ENCODE assay signal across 24 cellular contexts in the genomic region with DNA sequence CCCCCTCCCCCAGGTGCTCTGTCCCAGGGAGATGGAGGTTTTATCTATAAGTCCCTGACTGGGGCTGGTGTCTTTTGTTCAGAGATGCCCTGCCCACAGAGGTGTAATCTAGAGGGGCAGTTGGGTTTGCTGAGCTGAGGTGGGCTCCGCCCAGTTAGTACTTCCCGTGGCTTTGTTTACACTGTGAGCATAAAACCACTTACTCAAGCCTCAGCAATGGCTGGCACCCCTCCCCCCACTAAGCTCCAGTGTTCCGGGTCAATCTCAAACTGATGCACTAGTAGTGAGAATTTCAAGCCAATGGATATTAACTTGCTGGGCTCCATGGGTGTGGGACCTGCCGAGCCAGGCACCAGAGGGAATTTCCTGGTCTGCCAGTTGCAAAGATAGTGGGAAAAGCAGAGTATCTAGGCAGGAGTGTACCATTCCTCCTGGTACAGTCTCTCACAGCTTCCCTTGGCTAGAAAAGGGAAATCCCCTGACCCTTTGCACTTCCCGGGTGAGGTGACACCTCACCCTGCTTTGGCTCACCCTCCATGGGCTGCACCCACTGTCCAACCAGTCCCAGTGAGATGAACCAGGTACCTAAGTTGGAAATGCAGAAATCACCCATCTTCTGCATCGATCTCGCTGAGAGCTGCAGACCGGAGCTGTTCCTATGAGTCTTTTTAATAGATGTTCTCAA.
DNase-seq lines count a peak whose midpoint lies in the region; ATAC-seq, FAIRE-seq and TF ChIP-seq lines count a peak whose summit lies in the region.
"Had no signal": no experiment of that assay in that cellular context is flagged by ENCODE, and none has a peak within 500 bp of the region (broad histone marks: within the 10 kb centered on the region; RNA-seq: fewer than 3 reads in every experiment).

No MANE protein-coding gene starts in this region.

- no peaks in the 10 kb centered on the region for H3K9me3 ChIP-seq in mucosa of descending colon

- intact Hi-C loops in mucosa of descending colon (cut with DNase I, micrococcal nuclease) (no loop called here), Right ventricle myocardium superior (cut with DNase I) (no loop called here)

- POLR2A ChIA-PET in WTC11 (lab: Charles Lee), result no interaction called here

- H3K4me3 ChIP-seq in mucosa of descending colon, result no peak overlapping the region
- H3K4me3 ChIP-seq: ascending aorta, upper lobe of left lung had no signal

- ATAC-seq in WTC11 (peak; percentile 51), mucosa of descending colon (peak; percentile 51), GM18517 (IDR thresholded peaks at IDR 0.05; ENCODE audit: unreplicated experiment) (no peak), Right ventricle myocardium superior (ENCODE audit: poor library complexity) (no peak)
- ATAC-seq: SK-N-SH treated with all-trans-retinoic acid at 6 μM for 48 hours had no signal

- H3K27ac Mint-ChIP-seq in WTC11, result no peak overlapping the region
- H3K27ac Mint-ChIP-seq: activated naive CD8-positive, alpha-beta T cell had no signal

- H3K36me3 Mint-ChIP-seq in WTC11, result peaks cover 4% of the 10 kb centered on the region

- H3K4me3 Mint-ChIP-seq in WTC11, result no peak overlapping the region
- H3K4me3 Mint-ChIP-seq: activated naive CD8-positive, alpha-beta T cell; CD4-positive, CD25-positive, alpha-beta regulatory T cell; central memory CD8-positive, alpha-beta T cell had no signal

- H3K4me1 ChIP-seq in mucosa of descending colon (ENCODE audit: low read depth), result no peaks in the 10 kb centered on the region
- H3K4me1 ChIP-seq: ascending aorta, upper lobe of left lung had no signal

- TF ChIP-seq POLR2A in GM12891 (IDR thresholded peaks at IDR 0.05; ENCODE audit: low read depth, low read length), result no peak

- H3K36me3 ChIP-seq in mucosa of descending colon (ENCODE audit: low read depth), result no peaks in the 10 kb centered on the region
- H3K36me3 ChIP-seq: ascending aorta, upper lobe of left lung had no signal

- no peak for FAIRE-seq in urothelium cell line (lab: Jason Lieb, UNC)
- no peak for FAIRE-seq in GM12891 (lab: Jason Lieb, UNC)
- FAIRE-seq: GM18507 had no signal

- TF ChIP-seq CTCF in WTC11 (IDR thresholded peaks at IDR 0.05), result no peak
- no peak for TF ChIP-seq CTCF in mucosa of descending colon (IDR thresholded peaks at IDR 0.05)

- H3K9me3 Mint-ChIP-seq in WTC11, result peaks cover 20% of the 10 kb centered on the region

- DNase-seq in ELF-1 (ENCODE audit: low read depth, low spot score), result peak; percentile 60
- DNase-seq in NCI-H69 (lab: John Stamatoyannopoulos, UW), result peak; percentile 48
- DNase-seq in WTC11 (ENCODE audit: low spot score), result no peak
- DNase-seq in mucosa of descending colon, result peak; percentile 25 to 42 (median 38)
- DNase-seq in urothelium cell line (ENCODE audit: low spot score), result no peak
- no peak for DNase-seq in GM12891 (ENCODE audit: insufficient read length, low spot score)
- no peak for DNase-seq in Right ventricle myocardium superior
- DNase-seq: activated CD4-positive, alpha-beta T cell treated with anti-CD3 and anti-CD28 coated beads, Interleukin-2, amount 50 U/mL, for 48 hours; CD4-positive, CD25-positive, alpha-beta regulatory T cell; GF-D8; GOT3; Karpas-422; MV-4-11; NCI-H2081; NCI-H446; nucleus accumbens; T-helper 2 cell; upper lobe of left lung had no signal

- CTCF ChIA-PET in WTC11 (lab: Charles Lee), result no interaction called here

- H3K4me1 Mint-ChIP-seq in WTC11, result peaks cover 10% of the 10 kb centered on the region
- H3K4me1 Mint-ChIP-seq: CD4-positive, CD25-positive, alpha-beta regulatory T cell; central memory CD8-positive, alpha-beta T cell had no signal

- H3K27me3 Mint-ChIP-seq in WTC11 (ENCODE audit: low read depth), result no peaks in the 10 kb centered on the region
- H3K27me3 Mint-ChIP-seq: activated naive CD8-positive, alpha-beta T cell; CD4-positive, CD25-positive, alpha-beta regulatory T cell; central memory CD8-positive, alpha-beta T cell had no signal

TF ChIP-seq in WTC11, 78 proteins besides CTCF, POLR2A, EP300 and RAD21 (continues in another document):
- TF ChIP-seq, protein P1, sequence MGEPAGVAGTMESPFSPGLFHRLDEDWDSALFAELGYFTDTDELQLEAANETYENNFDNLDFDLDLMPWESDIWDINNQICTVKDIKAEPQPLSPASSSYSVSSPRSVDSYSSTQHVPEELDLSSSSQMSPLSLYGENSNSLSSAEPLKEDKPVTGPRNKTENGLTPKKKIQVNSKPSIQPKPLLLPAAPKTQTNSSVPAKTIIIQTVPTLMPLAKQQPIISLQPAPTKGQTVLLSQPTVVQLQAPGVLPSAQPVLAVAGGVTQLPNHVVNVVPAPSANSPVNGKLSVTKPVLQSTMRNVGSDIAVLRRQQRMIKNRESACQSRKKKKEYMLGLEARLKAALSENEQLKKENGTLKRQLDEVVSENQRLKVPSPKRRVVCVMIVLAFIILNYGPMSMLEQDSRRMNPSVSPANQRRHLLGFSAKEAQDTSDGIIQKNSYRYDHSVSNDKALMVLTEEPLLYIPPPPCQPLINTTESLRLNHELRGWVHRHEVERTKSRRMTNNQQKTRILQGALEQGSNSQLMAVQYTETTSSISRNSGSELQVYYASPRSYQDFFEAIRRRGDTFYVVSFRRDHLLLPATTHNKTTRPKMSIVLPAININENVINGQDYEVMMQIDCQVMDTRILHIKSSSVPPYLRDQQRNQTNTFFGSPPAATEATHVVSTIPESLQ (CRISPR knock-in tag; IDR thresholded peaks at IDR 0.05), result no peak

TF ChIP-seq in GM12891, 5 proteins besides CTCF, POLR2A, EP300 and RAD21:
- TF ChIP-seq POU2F2 (IDR thresholded peaks at IDR 0.05; ENCODE audit: low read depth, low read length) (no peak), POLR2AphosphoS5 (IDR thresholded peaks at IDR 0.05; ENCODE audit: low read depth, low read length) (no peak), PAX5 (IDR thresholded peaks at IDR 0.05; ENCODE audit: insufficient read depth, low read length, severe bottlenecking) (no peak), TAF1 (IDR thresholded peaks at IDR 0.05; ENCODE audit: low read depth, low read length) (no peak), SPI1 (IDR thresholded peaks at IDR 0.05; ENCODE audit: low read depth, low read length) (no peak)

Comparison
In these comparisons a context has a peak if more than half of its experiments do, and no peak if none do; other contexts are left out.
1. DNase-seq: peak in ELF-1 (single experiment), NCI-H69 (single experiment) and mucosa of descending colon (3 of 3); none in WTC11 (single experiment), urothelium cell line (single experiment), GM12891 (single experiment) and Right ventricle myocardium superior (single experiment).
2. ATAC-seq: peak in WTC11 (single experiment) and mucosa of descending colon (single experiment); none in GM18517 (single experiment) and Right ventricle myocardium superior (single experiment).